Comparison of ENCODE assay signal across 20 cellular contexts in the genomic region with DNA sequence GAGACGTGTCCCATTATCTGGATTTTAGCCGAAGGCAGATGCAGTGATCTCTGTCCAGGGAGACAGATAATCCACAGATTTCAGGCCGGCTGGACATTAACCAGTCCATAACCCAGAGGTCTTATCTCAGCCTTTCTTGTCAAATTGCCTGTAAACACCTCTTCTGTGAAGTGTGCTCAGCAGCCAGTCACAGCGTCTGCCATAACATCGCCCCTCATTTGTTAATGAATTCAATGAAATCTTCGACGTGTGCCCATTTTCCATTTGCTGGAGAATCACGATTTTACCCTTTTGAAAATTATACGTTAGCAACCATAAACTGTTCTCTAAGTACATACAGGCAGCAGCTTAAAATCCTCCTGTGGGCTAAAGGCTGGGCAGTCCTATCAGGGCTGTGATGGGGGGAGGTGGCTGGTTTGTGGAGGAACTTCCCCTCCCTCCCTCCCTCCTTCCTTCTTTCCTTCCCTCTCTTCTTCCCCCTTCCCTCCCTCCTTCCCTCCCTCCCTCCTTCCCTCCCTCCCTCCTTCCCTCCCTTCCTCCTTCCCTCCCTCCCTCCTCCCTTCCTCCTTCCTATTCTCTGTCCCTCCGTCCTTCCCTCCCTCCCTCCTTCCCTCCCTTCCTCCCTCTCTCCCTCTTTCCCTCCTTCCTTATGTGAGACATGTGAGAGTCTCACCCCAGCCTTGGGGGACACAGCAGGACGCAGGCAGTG. TPM values are rescaled to one million over a fixed set of nuclear protein-coding genes. Genes with fewer than 3 reads are reported as not detected.
DNase-seq lines count a peak whose midpoint lies in the region; ATAC-seq and TF ChIP-seq lines count a peak whose summit lies in the region.
"Had no signal": no experiment of that assay in that cellular context is flagged by ENCODE, and none has a peak within 500 bp of the region (broad histone marks: within the 10 kb centered on the region; RNA-seq: fewer than 3 reads in every experiment).

No MANE protein-coding gene starts in this region.

- no peaks in the 10 kb centered on the region for H3K36me3 ChIP-seq in IMR-90 (ENCODE audit: control insufficient read depth, insufficient read depth, low read length)
- H3K36me3 ChIP-seq: brain microvascular endothelial cell, thoracic aorta had no signal

- dilution Hi-C loops in IMR-90 (cut with HindIII; ENCODE audit: low sequenced_read_pairs, unreplicated experiment): no loop called here

- H3K79me1 ChIP-seq in IMR-90 (ENCODE audit: low read depth in 1 of 2, low read length in 2 of 2): no peaks in the 10 kb centered on the region

- no peak overlapping the region for H2AK9ac ChIP-seq in IMR-90 (replicated peaks; ENCODE audit: low read depth, low read length, poor library complexity)

- no peak overlapping the region for H2BK15ac ChIP-seq in IMR-90 (ENCODE audit: low read depth, low read length)

- no peak overlapping the region for H3K4me3 ChIP-seq in IMR-90 (ENCODE audit: insufficient read depth, low read depth, low read length)
- H3K4me3 ChIP-seq: dorsolateral prefrontal cortex, psoas muscle, thoracic aorta had no signal

- H2BK120ac ChIP-seq in IMR-90 (ENCODE audit: low read depth, low read length): peak overlapping the region; percentile 85; the same call in 1 of the 2 replicates

- no peak; the same call in 1 of the 2 replicates for ATAC-seq in IMR-90 (ENCODE audit: low read depth)
- no peak for ATAC-seq in GM21723 (IDR thresholded peaks at IDR 0.05; ENCODE audit: unreplicated experiment)
- ATAC-seq in HG03175 (IDR thresholded peaks at IDR 0.05; ENCODE audit: unreplicated experiment): no peak
- no peak for ATAC-seq in HG02571 (IDR thresholded peaks at IDR 0.05; ENCODE audit: unreplicated experiment)
- ATAC-seq: activated CD4-positive, CD25-positive, alpha-beta regulatory T cell treated with anti-CD3 and anti-CD28 coated beads, Interleukin-2, amount 50 U/mL, for 24 hours; natural killer cell; psoas muscle had no signal

- POLR2A ChIA-PET in IMR-90 (lab: Charles Lee; ENCODE audit: unreplicated experiment): no interaction called here

- H4K20me1 ChIP-seq in IMR-90 (ENCODE audit: insufficient read depth, low read length): no peaks in the 10 kb centered on the region

- 0 out of 2 replicates have a peak overlapping the region, but pooled peaks have one; percentile 32 for H4K91ac ChIP-seq in IMR-90 (ENCODE audit: insufficient read depth, low read depth, low read length)

- H3K9me3 Mint-ChIP-seq in dendritic cell treated with granulocyte-macrophage colony-stimulating factor and Interleukin-4, amounts not matched to agents 40 ng/mL and 50 ng/mL, for 4 days: no peaks in the 10 kb centered on the region
- H3K9me3 Mint-ChIP-seq in nephron progenitor cell: peaks cover 4% of the 10 kb centered on the region
- H3K9me3 Mint-ChIP-seq: CD4-positive, alpha-beta memory T cell; IgD-negative memory B cell; natural killer cell had no signal

- no peak overlapping the region for H3K9ac ChIP-seq in IMR-90 (ENCODE audit: low read depth, low read length)

- peaks cover 35% of the 10 kb centered on the region for H3K27me3 Mint-ChIP-seq in dendritic cell treated with granulocyte-macrophage colony-stimulating factor and Interleukin-4, amounts not matched to agents 40 ng/mL and 50 ng/mL, for 4 days
- peaks cover 25% of the 10 kb centered on the region for H3K27me3 Mint-ChIP-seq in nephron progenitor cell (ENCODE audit: low read depth, poor library complexity)

- DNase-seq in IMR-90: no peak
- no peak for DNase-seq in nephron progenitor cell
- DNase-seq in erythroblast (lab: John Stamatoyannopoulos, UW): no peak
- DNase-seq: brain microvascular endothelial cell; CD4-positive, alpha-beta memory T cell; DND-41; natural killer cell; NCI-H2029; NCI-H510A; stimulated activated CD4-positive, alpha-beta T cell treated with anti-CD3 and anti-CD28 coated beads, Interleukin-12 subunit alpha, Interleukin-12 subunit beta, amount 100 ng/mL, for 4 hours had no signal

- peak overlapping the region; percentile 56; the same call in 1 of the 2 replicates for H4K5ac ChIP-seq in IMR-90 (ENCODE audit: low read depth, low read length)

- CTCF ChIA-PET in IMR-90 (lab: Yijun Ruan, JAX): no interaction called here

- H3K56ac ChIP-seq in IMR-90 (ENCODE audit: extremely low read depth, insufficient read depth, low read length): no peak overlapping the region

- H2BK5ac ChIP-seq in IMR-90 (ENCODE audit: low read depth, low read length, poor library complexity, severe bottlenecking): no peak overlapping the region

- H2BK20ac ChIP-seq in IMR-90 (ENCODE audit: low read depth, low read length): peak overlapping the region; percentile 67; the same call in 1 of the 2 replicates

- 0 out of 2 replicates have a peak, but pooled peaks cover 2% of the 10 kb centered on the region for H3K4me1 ChIP-seq in IMR-90 (ENCODE audit: control insufficient read depth, insufficient read depth, low read length)

- peaks cover 49% of the 10 kb centered on the region for H3K4me1 Mint-ChIP-seq in dendritic cell treated with granulocyte-macrophage colony-stimulating factor and Interleukin-4, amounts not matched to agents 40 ng/mL and 50 ng/mL, for 4 days (ENCODE audit: low read depth)
- peaks cover 69% of the 10 kb centered on the region for H3K4me1 Mint-ChIP-seq in nephron progenitor cell
- H3K4me1 Mint-ChIP-seq: CD4-positive, alpha-beta memory T cell; IgD-negative memory B cell; natural killer cell had no signal

- no peak for TF ChIP-seq RAD21 in IMR-90 (IDR thresholded peaks at IDR 0.05; ENCODE audit: low read length)

- TF ChIP-seq CTCF in 22Rv1 (IDR thresholded peaks at IDR 0.05) (no peak), IMR-90 (conservative IDR thresholded peaks at IDR 0.05; ENCODE audit: low read depth, low read length) (no peak), nephron progenitor cell (IDR thresholded peaks at IDR 0.05) (no peak)

- peak overlapping the region; percentile 74 for H3K27ac Mint-ChIP-seq in dendritic cell treated with granulocyte-macrophage colony-stimulating factor and Interleukin-4, amounts not matched to agents 40 ng/mL and 50 ng/mL, for 4 days
- peak overlapping the region; percentile 72 for H3K27ac Mint-ChIP-seq in nephron progenitor cell
- H3K27ac Mint-ChIP-seq: CD4-positive, alpha-beta memory T cell; natural killer cell had no signal

- in situ Hi-C loops in IMR-90 (cut with MboI; ENCODE audit: low sequenced_read_pairs): no loop called here

- TF ChIP-seq POLR2A in IMR-90 (IDR thresholded peaks at IDR 0.05; ENCODE audit: low read depth, low read length) (no peak), erythroblast (IDR thresholded peaks at IDR 0.05; ENCODE audit: low read length) (no peak)

- no peaks in the 10 kb centered on the region for H3K9me3 ChIP-seq in IMR-90 (ENCODE audit: control insufficient read depth, insufficient read depth, low read length)
- H3K9me3 ChIP-seq: psoas muscle, thoracic aorta had no signal

- H3K14ac ChIP-seq in IMR-90 (replicated peaks; ENCODE audit: low read depth, low read length): 0 out of 2 replicates have a peak overlapping the region, but pooled peaks have one; percentile 29

- BruUV-seq in IMR-90 (replicated peaks; lab: Mats Ljungman, UMichigan): no TSS peak

- H2AFZ ChIP-seq in IMR-90 (replicated peaks; ENCODE audit: low read length, poor library complexity): peak overlapping the region; percentile 67

- no peak overlapping the region for H3K4me3 Mint-ChIP-seq in dendritic cell treated with granulocyte-macrophage colony-stimulating factor and Interleukin-4, amounts not matched to agents 40 ng/mL and 50 ng/mL, for 4 days
- H3K4me3 Mint-ChIP-seq in nephron progenitor cell: no peak overlapping the region
- H3K4me3 Mint-ChIP-seq: CD4-positive, alpha-beta memory T cell; IgD-negative memory B cell; natural killer cell had no signal

- H4K8ac ChIP-seq in IMR-90 (ENCODE audit: low read depth in 2 of 2, low read length in 2 of 2): peak overlapping the region in 1 of 2 experiments; percentile 56; a peak in 1 of 4 replicates

- WGBS in IMR-90 (ENCODE audit: extremely low coverage in 2 of 2, insufficient read length in 1 of 2), 2 experiments: 66% methylated on average over 2 of the region's 11 CpGs; no CpG with 5 or more reads in 1 of the 2 experiments

- peak overlapping the region; percentile 55; the same call in 1 of the 2 replicates for H3K18ac ChIP-seq in IMR-90 (ENCODE audit: low read depth, low read length)

- H3K36me3 Mint-ChIP-seq in dendritic cell treated with granulocyte-macrophage colony-stimulating factor and Interleukin-4, amounts not matched to agents 40 ng/mL and 50 ng/mL, for 4 days (ENCODE audit: low read depth): no peaks in the 10 kb centered on the region
- H3K36me3 Mint-ChIP-seq in nephron progenitor cell (ENCODE audit: low read depth): no peaks in the 10 kb centered on the region
- H3K36me3 Mint-ChIP-seq: CD4-positive, alpha-beta memory T cell; IgD-negative memory B cell; natural killer cell had no signal

- no peak overlapping the region for H3K4ac ChIP-seq in IMR-90 (ENCODE audit: low read depth, low read length)

- H3K23ac ChIP-seq in IMR-90 (ENCODE audit: low read depth, low read length): no peak overlapping the region

- H2AK5ac ChIP-seq in IMR-90 (ENCODE audit: low read depth, low read length): peak overlapping the region; percentile 56; the same call in 1 of the 2 replicates

- intact Hi-C loops in IMR-90 (cut with micrococcal nuclease): no loop called here
- intact Hi-C loops in dendritic cell treated with granulocyte-macrophage colony-stimulating factor and Interleukin-4, amounts not matched to agents 40 ng/mL and 50 ng/mL, for 4 days (cut with micrococcal nuclease): no loop called here

- peaks cover 32% of the 10 kb centered on the region for H3K27me3 ChIP-seq in IMR-90 (ENCODE audit: control insufficient read depth, insufficient read depth, low read length)

- H3K9me1 ChIP-seq in IMR-90 (ENCODE audit: insufficient read depth, low read length): no peaks in the 10 kb centered on the region

- H3K27ac ChIP-seq in 22Rv1: peak overlapping the region; percentile 29; the same call in 1 of the 2 replicates
- no peak overlapping the region for H3K27ac ChIP-seq in IMR-90 (ENCODE audit: insufficient read depth, low read length)
- H3K27ac ChIP-seq: brain microvascular endothelial cell, psoas muscle, thoracic aorta had no signal

- H3K4me2 ChIP-seq in IMR-90 (ENCODE audit: low read depth, low read length): no peak overlapping the region

TF ChIP-seq in IMR-90, 13 proteins besides CTCF, POLR2A, EP300 and RAD21 (continues in another document):
- TF ChIP-seq BHLHE40 (IDR thresholded peaks at IDR 0.05; ENCODE audit: low read depth, low read length): no peak
- no peak for TF ChIP-seq CEBPB (IDR thresholded peaks at IDR 0.05; ENCODE audit: low read depth, low read length)
- no peak for TF ChIP-seq NFE2L2 (IDR thresholded peaks at IDR 0.05; ENCODE audit: low read depth, low read length)
- TF ChIP-seq MAFK (IDR thresholded peaks at IDR 0.05; ENCODE audit: low read depth, low read length): no peak
- TF ChIP-seq MAZ (IDR thresholded peaks at IDR 0.05; ENCODE audit: borderline replicate concordance, low read depth, low read length): no peak
- TF ChIP-seq MXI1 (IDR thresholded peaks at IDR 0.05; ENCODE audit: borderline replicate concordance, low read depth, low read length): no peak
- no peak for TF ChIP-seq SMC3 (IDR thresholded peaks at IDR 0.05; ENCODE audit: low read depth, low read length)

RNA-seq across cellular contexts. Expression of gene FAM20C, which starts 26.6 kb away (rescaled TPM):
- 7.7 and 8.9 TPM in 2 replicates for total RNA-seq in IMR-90 (2012; rRNA removed)
- polyA plus RNA-seq in IMR-90 (2012; rRNA removed): 36.6 and 38.2 TPM in 2 replicates
- 36.5 and 56.4 TPM in 2 replicates for polyA plus RNA-seq in IMR-90 (2012; cell fraction: cytosol; rRNA removed)
- polyA plus RNA-seq in IMR-90 (2012; cell fraction: nucleus; rRNA removed; ENCODE audit: low replicate concordance): 38.9 and 55.0 TPM in 2 replicates
- polyA plus RNA-seq: CD4-positive, alpha-beta memory T cell; IgD-negative memory B cell had no signal
